1 cellular context compared by ENCODE assay signal in the genomic region with DNA sequence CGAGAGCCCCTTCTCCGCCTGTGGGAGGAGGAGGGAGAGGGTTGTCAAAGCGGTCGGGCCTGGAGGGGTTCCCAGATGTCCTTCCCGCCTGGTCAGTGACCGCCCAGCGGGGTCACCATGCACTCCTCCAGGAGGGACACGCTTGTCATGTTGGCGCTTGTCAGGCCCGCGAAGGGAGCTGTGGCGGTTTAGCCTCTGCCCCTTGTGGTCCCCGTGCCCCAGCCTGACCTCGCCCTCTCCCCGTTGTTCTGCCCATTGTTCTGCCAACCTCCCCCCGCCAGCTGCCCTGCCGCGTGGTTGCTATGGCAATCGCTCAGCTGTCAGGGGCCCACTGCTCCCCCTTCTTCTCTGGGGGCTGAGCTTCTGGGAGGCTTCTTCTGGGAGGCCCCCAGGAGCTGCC.
TF ChIP-seq lines count a peak whose summit lies in the region.

No MANE protein-coding gene starts in this region.

TF ChIP-seq in GM23338, 12 proteins besides CTCF, POLR2A, EP300 and RAD21 (continued from another document):
- TF ChIP-seq, protein P1, sequence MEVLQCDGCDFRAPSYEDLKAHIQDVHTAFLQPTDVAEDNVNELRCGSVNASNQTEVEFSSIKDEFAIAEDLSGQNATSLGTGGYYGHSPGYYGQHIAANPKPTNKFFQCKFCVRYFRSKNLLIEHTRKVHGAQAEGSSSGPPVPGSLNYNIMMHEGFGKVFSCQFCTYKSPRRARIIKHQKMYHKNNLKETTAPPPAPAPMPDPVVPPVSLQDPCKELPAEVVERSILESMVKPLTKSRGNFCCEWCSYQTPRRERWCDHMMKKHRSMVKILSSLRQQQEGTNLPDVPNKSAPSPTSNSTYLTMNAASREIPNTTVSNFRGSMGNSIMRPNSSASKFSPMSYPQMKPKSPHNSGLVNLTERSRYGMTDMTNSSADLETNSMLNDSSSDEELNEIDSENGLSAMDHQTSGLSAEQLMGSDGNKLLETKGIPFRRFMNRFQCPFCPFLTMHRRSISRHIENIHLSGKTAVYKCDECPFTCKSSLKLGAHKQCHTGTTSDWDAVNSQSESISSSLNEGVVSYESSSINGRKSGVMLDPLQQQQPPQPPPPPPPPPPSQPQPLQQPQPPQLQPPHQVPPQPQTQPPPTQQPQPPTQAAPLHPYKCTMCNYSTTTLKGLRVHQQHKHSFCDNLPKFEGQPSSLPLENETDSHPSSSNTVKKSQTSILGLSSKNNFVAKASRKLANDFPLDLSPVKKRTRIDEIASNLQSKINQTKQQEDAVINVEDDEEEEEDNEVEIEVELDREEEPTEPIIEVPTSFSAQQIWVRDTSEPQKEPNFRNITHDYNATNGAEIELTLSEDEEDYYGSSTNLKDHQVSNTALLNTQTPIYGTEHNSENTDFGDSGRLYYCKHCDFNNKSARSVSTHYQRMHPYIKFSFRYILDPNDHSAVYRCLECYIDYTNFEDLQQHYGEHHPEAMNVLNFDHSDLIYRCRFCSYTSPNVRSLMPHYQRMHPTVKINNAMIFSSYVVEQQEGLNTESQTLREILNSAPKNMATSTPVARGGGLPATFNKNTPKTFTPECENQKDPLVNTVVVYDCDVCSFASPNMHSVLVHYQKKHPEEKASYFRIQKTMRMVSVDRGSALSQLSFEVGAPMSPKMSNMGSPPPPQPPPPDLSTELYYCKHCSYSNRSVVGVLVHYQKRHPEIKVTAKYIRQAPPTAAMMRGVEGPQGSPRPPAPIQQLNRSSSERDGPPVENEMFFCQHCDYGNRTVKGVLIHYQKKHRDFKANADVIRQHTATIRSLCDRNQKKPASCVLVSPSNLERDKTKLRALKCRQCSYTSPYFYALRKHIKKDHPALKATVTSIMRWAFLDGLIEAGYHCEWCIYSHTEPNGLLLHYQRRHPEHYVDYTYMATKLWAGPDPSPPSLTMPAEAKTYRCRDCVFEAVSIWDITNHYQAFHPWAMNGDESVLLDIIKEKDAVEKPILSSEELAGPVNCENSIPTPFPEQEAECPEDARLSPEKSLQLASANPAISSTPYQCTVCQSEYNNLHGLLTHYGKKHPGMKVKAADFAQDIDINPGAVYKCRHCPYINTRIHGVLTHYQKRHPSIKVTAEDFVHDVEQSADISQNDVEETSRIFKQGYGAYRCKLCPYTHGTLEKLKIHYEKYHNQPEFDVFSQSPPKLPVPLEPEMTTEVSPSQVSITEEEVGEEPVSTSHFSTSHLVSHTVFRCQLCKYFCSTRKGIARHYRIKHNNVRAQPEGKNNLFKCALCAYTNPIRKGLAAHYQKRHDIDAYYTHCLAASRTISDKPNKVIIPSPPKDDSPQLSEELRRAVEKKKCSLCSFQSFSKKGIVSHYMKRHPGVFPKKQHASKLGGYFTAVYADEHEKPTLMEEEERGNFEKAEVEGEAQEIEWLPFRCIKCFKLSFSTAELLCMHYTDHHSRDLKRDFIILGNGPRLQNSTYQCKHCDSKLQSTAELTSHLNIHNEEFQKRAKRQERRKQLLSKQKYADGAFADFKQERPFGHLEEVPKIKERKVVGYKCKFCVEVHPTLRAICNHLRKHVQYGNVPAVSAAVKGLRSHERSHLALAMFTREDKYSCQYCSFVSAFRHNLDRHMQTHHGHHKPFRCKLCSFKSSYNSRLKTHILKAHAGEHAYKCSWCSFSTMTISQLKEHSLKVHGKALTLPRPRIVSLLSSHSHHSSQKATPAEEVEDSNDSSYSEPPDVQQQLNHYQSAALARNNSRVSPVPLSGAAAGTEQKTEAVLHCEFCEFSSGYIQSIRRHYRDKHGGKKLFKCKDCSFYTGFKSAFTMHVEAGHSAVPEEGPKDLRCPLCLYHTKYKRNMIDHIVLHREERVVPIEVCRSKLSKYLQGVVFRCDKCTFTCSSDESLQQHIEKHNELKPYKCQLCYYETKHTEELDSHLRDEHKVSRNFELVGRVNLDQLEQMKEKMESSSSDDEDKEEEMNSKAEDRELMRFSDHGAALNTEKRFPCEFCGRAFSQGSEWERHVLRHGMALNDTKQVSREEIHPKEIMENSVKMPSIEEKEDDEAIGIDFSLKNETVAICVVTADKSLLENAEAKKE (CRISPR knock-in tag; IDR thresholded peaks at IDR 0.05) = no peak
- TF ChIP-seq JUNB (IDR thresholded peaks at IDR 0.05; ENCODE audit: unreplicated experiment) = no peak
- TF ChIP-seq POLR2AphosphoS5 (IDR thresholded peaks at IDR 0.05; ENCODE audit: low read depth) = no peak
- no peak for TF ChIP-seq ZNF331 (CRISPR knock-in tag; IDR thresholded peaks at IDR 0.05; ENCODE audit: low read depth)
- no peak for TF ChIP-seq NANOG (IDR thresholded peaks at IDR 0.05; ENCODE audit: borderline replicate concordance)
- no peak for TF ChIP-seq CREB1 (CRISPR knock-in tag; IDR thresholded peaks at IDR 0.05; ENCODE audit: low read depth)
- no peak for TF ChIP-seq STAT1 (IDR thresholded peaks at IDR 0.05; ENCODE audit: unreplicated experiment)
- TF ChIP-seq, protein P2, sequence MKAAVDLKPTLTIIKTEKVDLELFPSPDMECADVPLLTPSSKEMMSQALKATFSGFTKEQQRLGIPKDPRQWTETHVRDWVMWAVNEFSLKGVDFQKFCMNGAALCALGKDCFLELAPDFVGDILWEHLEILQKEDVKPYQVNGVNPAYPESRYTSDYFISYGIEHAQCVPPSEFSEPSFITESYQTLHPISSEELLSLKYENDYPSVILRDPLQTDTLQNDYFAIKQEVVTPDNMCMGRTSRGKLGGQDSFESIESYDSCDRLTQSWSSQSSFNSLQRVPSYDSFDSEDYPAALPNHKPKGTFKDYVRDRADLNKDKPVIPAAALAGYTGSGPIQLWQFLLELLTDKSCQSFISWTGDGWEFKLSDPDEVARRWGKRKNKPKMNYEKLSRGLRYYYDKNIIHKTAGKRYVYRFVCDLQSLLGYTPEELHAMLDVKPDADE (IDR thresholded peaks at IDR 0.05) = no peak
